19 cellular contexts compared by ENCODE assay signal in the genomic region with DNA sequence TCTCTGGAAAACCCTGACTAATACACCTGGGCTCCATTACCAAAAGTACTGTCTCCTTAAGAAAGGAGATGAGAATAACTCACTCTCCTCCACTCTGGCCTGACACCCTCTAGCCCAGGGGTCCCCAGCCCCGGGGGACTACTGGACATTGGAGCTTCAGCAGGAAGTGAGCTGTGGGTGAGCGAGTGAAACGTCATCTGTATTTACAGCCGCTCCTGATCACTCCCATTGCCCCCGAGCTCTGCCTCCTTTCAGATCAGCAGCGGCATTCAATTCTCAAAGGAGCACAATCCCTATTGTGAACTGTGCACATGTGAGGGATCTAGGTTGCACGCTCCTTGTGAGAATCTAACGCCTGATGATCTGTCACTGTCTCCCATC.
A peak's percentile ranks its signal among the peaks of the same experiment; 100 is the strongest.
DNase-seq lines count a peak whose midpoint lies in the region; ATAC-seq and TF ChIP-seq lines count a peak whose summit lies in the region.
"Had no signal": no experiment of that assay in that cellular context is flagged by ENCODE, and none has a peak within 500 bp of the region (broad histone marks: within the 10 kb centered on the region; RNA-seq: fewer than 3 reads in every experiment).

No MANE protein-coding gene starts in this region.

- intact Hi-C loops in tibial artery (cut with DNase I; ENCODE audit: low total_unique reads): no loop called here

- peak overlapping the region; percentile 49 for H3K27ac Mint-ChIP-seq in activated naive CD8-positive, alpha-beta T cell treated with anti-CD3 and anti-CD28 coated beads, Interleukin-2, amount 50 U/mL, for 24 hours
- H3K27ac Mint-ChIP-seq in activated naive CD8-positive, alpha-beta T cell treated with anti-CD3 and anti-CD28 coated beads for 36 hours: no peak overlapping the region
- H3K27ac Mint-ChIP-seq in nephron progenitor cell: no peak overlapping the region
- H3K27ac Mint-ChIP-seq: stimulated activated naive CD8-positive, alpha-beta T cell treated with anti-CD3 and anti-CD28 coated beads, Interleukin-15, Interleukin-2, amounts not matched to agents 100 ng/mL and 50 ng/mL, for 24 hours; type B pancreatic cell had no signal

- H3K4me3 Mint-ChIP-seq in activated naive CD8-positive, alpha-beta T cell treated with anti-CD3 and anti-CD28 coated beads, Interleukin-2, amount 50 U/mL, for 24 hours: no peak overlapping the region
- H3K4me3 Mint-ChIP-seq in activated naive CD8-positive, alpha-beta T cell treated with anti-CD3 and anti-CD28 coated beads for 36 hours: no peak overlapping the region
- H3K4me3 Mint-ChIP-seq in nephron progenitor cell: peak overlapping the region; percentile 37
- H3K4me3 Mint-ChIP-seq: stimulated activated naive CD8-positive, alpha-beta T cell treated with anti-CD3 and anti-CD28 coated beads, Interleukin-15, Interleukin-2, amounts not matched to agents 100 ng/mL and 50 ng/mL, for 24 hours; type B pancreatic cell had no signal

- TF ChIP-seq CTCF in brain microvascular endothelial cell (IDR thresholded peaks at IDR 0.05; ENCODE audit: low read depth, low read length, missing control alignments) (no peak), nephron progenitor cell (IDR thresholded peaks at IDR 0.05) (no peak), tibial artery (IDR thresholded peaks at IDR 0.05) (no peak)

- H3K4me1 ChIP-seq in tibial artery: peaks cover 14 to 63% (median 40%) of the 10 kb centered on the region in 4 donors

- H3K27me3 ChIP-seq in brain microvascular endothelial cell (replicated peaks) (no peaks in the 10 kb centered on the region), tibial artery (no peaks in the 10 kb centered on the region)

- H3K27ac ChIP-seq in brain microvascular endothelial cell (peak overlapping the region; percentile 83), tibial artery (peak overlapping the region; percentile 85 to 92)

- peaks cover 5% of the 10 kb centered on the region for H3K27me3 Mint-ChIP-seq in activated naive CD8-positive, alpha-beta T cell treated with anti-CD3 and anti-CD28 coated beads, Interleukin-2, amount 50 U/mL, for 24 hours
- no peaks in the 10 kb centered on the region for H3K27me3 Mint-ChIP-seq in activated naive CD8-positive, alpha-beta T cell treated with anti-CD3 and anti-CD28 coated beads for 36 hours
- H3K27me3 Mint-ChIP-seq in nephron progenitor cell (ENCODE audit: low read depth, poor library complexity): peaks cover 11% of the 10 kb centered on the region

- no peak for ATAC-seq in activated naive CD8-positive, alpha-beta T cell treated with anti-CD3 and anti-CD28 coated beads, Interleukin-2, amount 50 U/mL, for 24 hours
- no peak for ATAC-seq in HG03045 (IDR thresholded peaks at IDR 0.05; ENCODE audit: unreplicated experiment)
- ATAC-seq: left lobe of liver, Panc1 had no signal

- no peak for DNase-seq in activated naive CD8-positive, alpha-beta T cell treated with anti-CD3 and anti-CD28 coated beads, Interleukin-2, amount 50 U/mL, for 24 hours
- DNase-seq in activated naive CD8-positive, alpha-beta T cell treated with anti-CD3 and anti-CD28 coated beads for 36 hours: no peak
- DNase-seq in brain microvascular endothelial cell: no peak
- DNase-seq in nephron progenitor cell: no peak
- no peak for DNase-seq in tibial artery
- no peak for DNase-seq in stimulated activated CD4-positive, alpha-beta T cell treated with anti-CD3 and anti-CD28 coated beads, Interleukin-4, amount 100 ng/mL, for 24 hours
- DNase-seq in HT-29 (ENCODE audit: low spot score): no peak
- DNase-seq: activated CD4-positive, alpha-beta T cell treated with anti-CD3 and anti-CD28 coated beads, Interleukin-2, amount 50 U/mL, for 1 hour; activated CD8-positive, alpha-beta memory T cell treated with anti-CD3 and anti-CD28 coated beads, Interleukin-2, amount 50 U/mL, for 4 hours; amniotic stem cell; caudate nucleus; NCI-H1417; stimulated activated CD4-positive, alpha-beta T cell treated with anti-CD3 and anti-CD28 coated beads, Interleukin-4, amount 100 ng/mL, for 4 hours; T-helper 2 cell had no signal

- H3K9me3 Mint-ChIP-seq in activated naive CD8-positive, alpha-beta T cell treated with anti-CD3 and anti-CD28 coated beads, Interleukin-2, amount 50 U/mL, for 24 hours: no peaks in the 10 kb centered on the region
- peaks cover 2% of the 10 kb centered on the region for H3K9me3 Mint-ChIP-seq in activated naive CD8-positive, alpha-beta T cell treated with anti-CD3 and anti-CD28 coated beads for 36 hours
- H3K9me3 Mint-ChIP-seq in nephron progenitor cell: no peaks in the 10 kb centered on the region
- H3K9me3 Mint-ChIP-seq: stimulated activated naive CD8-positive, alpha-beta T cell treated with anti-CD3 and anti-CD28 coated beads, Interleukin-15, Interleukin-2, amounts not matched to agents 100 ng/mL and 50 ng/mL, for 24 hours; type B pancreatic cell had no signal

- H3K36me3 ChIP-seq in brain microvascular endothelial cell (replicated peaks): no peaks in the 10 kb centered on the region
- H3K36me3 ChIP-seq in tibial artery: no peaks in the 10 kb centered on the region

- peaks cover under 1% of the 10 kb centered on the region for H3K36me3 Mint-ChIP-seq in activated naive CD8-positive, alpha-beta T cell treated with anti-CD3 and anti-CD28 coated beads, Interleukin-2, amount 50 U/mL, for 24 hours (ENCODE audit: low read depth)
- peaks cover 2% of the 10 kb centered on the region for H3K36me3 Mint-ChIP-seq in activated naive CD8-positive, alpha-beta T cell treated with anti-CD3 and anti-CD28 coated beads for 36 hours
- H3K36me3 Mint-ChIP-seq in nephron progenitor cell (ENCODE audit: low read depth): no peaks in the 10 kb centered on the region
- H3K36me3 Mint-ChIP-seq: type B pancreatic cell had no signal

- in situ Hi-C loops in brain microvascular endothelial cell (cut with HindIII; ENCODE audit: low pct_ligation_motif_present, low sequenced_read_pairs): no loop called here

- H3K4me1 Mint-ChIP-seq in activated naive CD8-positive, alpha-beta T cell treated with anti-CD3 and anti-CD28 coated beads, Interleukin-2, amount 50 U/mL, for 24 hours: peaks cover 42% of the 10 kb centered on the region
- H3K4me1 Mint-ChIP-seq in activated naive CD8-positive, alpha-beta T cell treated with anti-CD3 and anti-CD28 coated beads for 36 hours: peaks cover 29% of the 10 kb centered on the region
- H3K4me1 Mint-ChIP-seq in nephron progenitor cell: peaks cover 71% of the 10 kb centered on the region

- H3K4me3 ChIP-seq in brain microvascular endothelial cell (ENCODE audit: low read depth, low read length): no peak overlapping the region
- no peak overlapping the region for H3K4me3 ChIP-seq in tibial artery

- no peaks in the 10 kb centered on the region for H3K9me3 ChIP-seq in tibial artery
